14 cellular contexts compared by ENCODE assay signal in the genomic region with DNA sequence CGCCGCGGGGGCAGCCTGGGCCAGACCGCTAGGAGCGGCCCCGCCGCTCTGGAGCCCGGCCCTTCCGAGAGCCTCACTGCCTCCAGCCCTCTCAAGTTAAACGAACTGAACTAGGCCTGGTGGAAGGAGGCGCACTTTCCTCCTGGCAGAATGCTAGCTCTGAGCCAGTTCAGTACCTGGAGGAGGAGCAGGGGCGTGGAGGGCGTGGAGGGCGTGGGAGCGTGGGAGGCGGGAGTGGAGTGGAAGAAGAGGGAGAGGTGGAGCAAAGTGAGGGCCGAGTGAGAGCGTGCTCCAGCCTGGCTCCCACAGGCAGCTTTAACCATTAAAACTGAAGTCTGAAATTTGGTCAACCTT. TPM values are rescaled to one million over a fixed set of nuclear protein-coding genes. Genes with fewer than 3 reads are reported as not detected.
DNase-seq lines count a peak whose midpoint lies in the region; ATAC-seq, FAIRE-seq and TF ChIP-seq lines count a peak whose summit lies in the region.
"Had no signal": no experiment of that assay in that cellular context is flagged by ENCODE, and none has a peak within 500 bp of the region (broad histone marks: within the 10 kb centered on the region; RNA-seq: fewer than 3 reads in every experiment).

No MANE protein-coding gene starts in this region.

- 85% methylated on average over 9 of the region's 18 CpGs; no CpG with 5 or more reads in 1 of the 2 experiments for WGBS in H1 (ENCODE audit: extremely low coverage in 1 of 2, insufficient coverage in 1 of 2, insufficient read length in 1 of 2, insufficient replicate concordance in 2 of 2, low coverage in 1 of 2, low lambda C conversion rate in 2 of 2, missing lambda C conversion rate in 1 of 2), 2 experiments

- H3K4me3 ChIP-seq in HUES6 (ENCODE audit: low read depth, low read length) (no peak overlapping the region), H1 (ENCODE audit: extremely low read depth in 1 of 4, insufficient read depth in 2 of 4, low read depth in 3 of 4, low read length in 4 of 4) (no peak overlapping the region), osteoblast (ENCODE audit: insufficient read depth, low read length) (no peak overlapping the region)
- H3K4me3 ChIP-seq: HAP-1 had no signal

- H2BK5ac ChIP-seq in H1 (ENCODE audit: low read depth, low read length): no peak overlapping the region

- no peak for TF ChIP-seq EP300 in H1 (IDR thresholded peaks at IDR 0.05; ENCODE audit: borderline replicate concordance in 1 of 2, low read depth in 2 of 2, low read length in 2 of 2)

- no peak for FAIRE-seq in H1 (lab: Jason Lieb, UNC)

- no peak overlapping the region for H2BK120ac ChIP-seq in H1 (replicated peaks; ENCODE audit: low read depth, low read length)

- POLR2A ChIA-PET in H1 (lab: Charles Lee; ENCODE audit: partially characterized antibody): interaction anchor here (1.3 to 1.9 kb wide), 5 partner anchors 11 to 115 kb away, joined by 3 to 5 read pairs (median 3); partner anchors contain the start of genes DHRS1 and NOP9

- H3K27me3 ChIP-seq in HUES6 (ENCODE audit: control insufficient read depth, insufficient read depth, low read length): peaks cover 24% of the 10 kb centered on the region
- H3K27me3 ChIP-seq in H1 (replicated peaks in 1 of 4; ENCODE audit: control insufficient read depth in 3 of 4, extremely low read depth in 1 of 4, insufficient read depth in 3 of 4, low read length in 3 of 4): peaks cover 0 to 42% (median 31%) of the 10 kb centered on the region in 4 experiments; a peak in 6 of 7 replicates
- peaks cover 7% of the 10 kb centered on the region for H3K27me3 ChIP-seq in osteoblast (ENCODE audit: insufficient read depth, low read length)

- H2AFZ ChIP-seq in H1 (ENCODE audit: low read length) (no peak overlapping the region), osteoblast (ENCODE audit: low read length) (no peak overlapping the region)

- H3K27ac ChIP-seq in HUES6 (ENCODE audit: low read depth, low read length): no peak overlapping the region
- no peak overlapping the region for H3K27ac ChIP-seq in H1 (ENCODE audit: low read depth, low read length)
- H3K27ac ChIP-seq in osteoblast (ENCODE audit: low read depth, low read length): no peak overlapping the region
- H3K27ac ChIP-seq: HL-60 had no signal

- H3K4me1 ChIP-seq in HUES6 (ENCODE audit: control insufficient read depth, insufficient read depth, low read length): peaks cover 6% of the 10 kb centered on the region; the same call in 1 of the 2 replicates
- H3K4me1 ChIP-seq in H1 (replicated peaks in 1 of 4; ENCODE audit: control insufficient read depth in 3 of 4, insufficient read depth in 4 of 4, low read length in 3 of 4): no peaks in the 10 kb centered on the region; a peak in 2 of 7 replicates
- H3K4me1 ChIP-seq in osteoblast (ENCODE audit: insufficient read depth, low read length): peaks cover 14% of the 10 kb centered on the region
- H3K4me1 ChIP-seq: HAP-1 had no signal

- H3K4me2 ChIP-seq in H1 (ENCODE audit: insufficient read depth in 1 of 2, low read depth in 2 of 2, low read length in 2 of 2) (peak overlapping the region in 1 of 2 experiments; percentile 17; a peak in 1 of 4 replicates), osteoblast (ENCODE audit: insufficient read depth, low read length) (no peak overlapping the region)

- H4K91ac ChIP-seq in H1 (replicated peaks; ENCODE audit: insufficient read length, low read length): no peak overlapping the region

- H3K9ac ChIP-seq in HUES6 (ENCODE audit: low read length) (peak overlapping the region; percentile 20), H1 (replicated peaks in 1 of 4; ENCODE audit: extremely low read depth in 1 of 4, low read depth in 3 of 4, low read length in 3 of 4) (no peak overlapping the region; a peak in 1 of 7 replicates)

- no peak for ATAC-seq in HG03565 (IDR thresholded peaks at IDR 0.05; ENCODE audit: unreplicated experiment)

- H4K8ac ChIP-seq in H1 (ENCODE audit: extremely low read depth, insufficient read depth, low read length): peak overlapping the region; percentile 86

- TF ChIP-seq RAD21 in H1 (IDR thresholded peaks at IDR 0.05 in 1 of 2, conservative IDR thresholded peaks at IDR 0.05 in 1 of 2; ENCODE audit: low read depth in 2 of 2, low read length in 2 of 2): no peak

- H3K79me2 ChIP-seq in H1 (ENCODE audit: control insufficient read depth in 1 of 2, insufficient read depth in 2 of 2, low read length in 2 of 2): no peaks in the 10 kb centered on the region
- H3K79me2 ChIP-seq in osteoblast (ENCODE audit: insufficient read depth, low read length): no peaks in the 10 kb centered on the region

- no peak overlapping the region for H3K4ac ChIP-seq in H1 (replicated peaks; ENCODE audit: insufficient read length, low read depth, low read length)

- H3K9me3 ChIP-seq in HUES6 (ENCODE audit: control insufficient read depth, insufficient read depth, low read depth, low read length) (no peaks in the 10 kb centered on the region), H1 (ENCODE audit: insufficient read depth in 2 of 2, low read depth in 1 of 2, low read length in 1 of 2) (no peaks in the 10 kb centered on the region; a peak in 1 of 4 replicates), osteoblast (ENCODE audit: low read depth, low read length) (no peaks in the 10 kb centered on the region)
- H3K9me3 ChIP-seq: HAP-1 had no signal

- H2BK20ac ChIP-seq in H1 (ENCODE audit: low read length): no peak overlapping the region

- no peaks in the 10 kb centered on the region for H3K23me2 ChIP-seq in H1 (ENCODE audit: low read depth, low read length)

- H3K18ac ChIP-seq in H1 (ENCODE audit: extremely low read depth, low read length): no peak overlapping the region

- H2BK15ac ChIP-seq in H1 (ENCODE audit: low read length): no peak overlapping the region

- no peaks in the 10 kb centered on the region for H3K79me1 ChIP-seq in H1 (ENCODE audit: low read depth, low read length)

- no peak overlapping the region for H3K14ac ChIP-seq in H1 (ENCODE audit: insufficient read length)

- no peak for TF ChIP-seq POLR2A in H1 (IDR thresholded peaks at IDR 0.05; ENCODE audit: control extremely low read depth in 1 of 2, low read depth in 2 of 2, low read length in 2 of 2)

- CTCF ChIA-PET in H1 (lab: Charles Lee; ENCODE audit: partially characterized antibody): interaction anchor here (1.2 to 27.8 kb wide), 7 partner anchors 9 to 111 kb away, joined by 3 to 664 read pairs (median 8); partner anchors contain the start of genes ADCY4, CBLN3, CIDEB and KHNYN

- peaks cover 5% of the 10 kb centered on the region; the same call in 1 of the 2 replicates for H3K36me3 ChIP-seq in HUES6 (ENCODE audit: control insufficient read depth, insufficient read depth, low read length)
- no peaks in the 10 kb centered on the region for H3K36me3 ChIP-seq in H1 (ENCODE audit: control insufficient read depth in 2 of 4, insufficient read depth in 4 of 4, low read length in 3 of 4)
- no peaks in the 10 kb centered on the region for H3K36me3 ChIP-seq in osteoblast (ENCODE audit: insufficient read depth, low read length)

- H2BK12ac ChIP-seq in H1 (ENCODE audit: low read depth, low read length): peak overlapping the region; percentile 56; the same call in 1 of the 2 replicates

- DNase-seq in H1 (ENCODE audit: low read depth in 1 of 2, low spot score in 2 of 2): no peak
- DNase-seq in osteoblast (ENCODE audit: insufficient read length, low spot score, missing footprints): peak; percentile 73
- no peak for DNase-seq in KBM-7
- no peak for DNase-seq in activated naive CD4-positive, alpha-beta T cell treated with anti-CD3 and anti-CD28 coated beads, Interleukin-2, amount 50 U/mL, for 16 hours
- DNase-seq: DMS 273 treated with DMSO at 0.1 percent for 48 hours; dorsolateral prefrontal cortex; NCI-H1930; NCI-H82; stimulated activated CD4-positive, alpha-beta T cell treated with anti-CD3 and anti-CD28 coated beads, Interleukin-2, amount 100 ng/mL, for 48 hours; T1000 had no signal

- no peak overlapping the region for H3K23ac ChIP-seq in H1 (ENCODE audit: insufficient read length)

- H4K20me1 ChIP-seq in H1 (replicated peaks in 1 of 2; ENCODE audit: control insufficient read depth in 1 of 2, insufficient read depth in 2 of 2, low read length in 2 of 2) (peaks cover 0 to 2% of the 10 kb centered on the region in 2 experiments), osteoblast (ENCODE audit: insufficient read depth, low read length) (no peaks in the 10 kb centered on the region)

- H2AK5ac ChIP-seq in H1 (ENCODE audit: low read depth, low read length): no peak overlapping the region

- TF ChIP-seq CTCF in H1 (IDR thresholded peaks at IDR 0.05; ENCODE audit: control extremely low read depth in 1 of 3, insufficient read depth in 1 of 3, low read depth in 1 of 3, low read length in 3 of 3) (no peak), osteoblast (IDR thresholded peaks at IDR 0.05; ENCODE audit: extremely low read depth, low read depth, low read length) (no peak)

- in situ Hi-C loops in KBM-7 (cut with MboI; ENCODE audit: low pct_unique_long_range_greater_than_20kb, low sequenced_read_pairs): no loop called here

- H4K5ac ChIP-seq in H1 (ENCODE audit: insufficient read length, low read depth, low read length): no peak overlapping the region

- H3K56ac ChIP-seq in H1 (replicated peaks; ENCODE audit: insufficient read length, low read depth, low read length): no peak overlapping the region

RNA-seq across cellular contexts. Expression of gene LTB4R, which starts 5.3 kb away (rescaled TPM):
- 4.1 and 6.8 TPM in 2 replicates for total RNA-seq in H1 (2021; fragmentation: NEBNext Ultra II Directional; extraction: Animal tissue kit (Norgen Biotek cat#: 25700))
- 6.7 and 9.7 TPM in 2 replicates for polyA plus RNA-seq in H1 (2011; rRNA removed)
- 9.0 TPM for polyA plus RNA-seq in H1 (2011; cell fraction: cytosol; rRNA removed)
- polyA plus RNA-seq in H1 (2011; cell fraction: nucleus; rRNA removed): 70.2 TPM
- 7.9 to 10.8 TPM (median 9.6 TPM) in 4 replicates for polyA plus RNA-seq in H1 (2012, experiment 1 of 2)
- 2.2 TPM for polyA plus RNA-seq in H1 (2012, experiment 2 of 2)
- polyA plus RNA-seq in H1 (2013, experiment 1 of 2): 4.9 TPM
- polyA plus RNA-seq in H1 (2013, experiment 2 of 2): 4.3 TPM
- 2.8 and 8.7 TPM in 2 replicates for polyA minus RNA-seq in H1 (2011; rRNA and poly(A)+ RNA removed)
- polyA minus RNA-seq in H1 (2011; cell fraction: cytosol; rRNA and poly(A)+ RNA removed): 1.4 TPM
- 12.2 TPM for polyA minus RNA-seq in H1 (2011; cell fraction: nucleus; rRNA and poly(A)+ RNA removed)
- total RNA-seq in osteoblast: 1.2 and 1.8 TPM in 2 replicates

RNA-seq across cellular contexts. Expression of gene LTB4R2, which starts 6.6 kb away (rescaled TPM):
- 6.7 and 7.0 TPM in 2 replicates for total RNA-seq in H1 (2021; fragmentation: NEBNext Ultra II Directional; extraction: Animal tissue kit (Norgen Biotek cat#: 25700))
- polyA plus RNA-seq in H1 (2011; rRNA removed): 5.3 and 9.8 TPM in 2 replicates
- polyA plus RNA-seq in H1 (2011; cell fraction: cytosol; rRNA removed): 7.5 TPM
- 52.3 TPM for polyA plus RNA-seq in H1 (2011; cell fraction: nucleus; rRNA removed)
- polyA plus RNA-seq in H1 (2012, experiment 1 of 2): 5.3 to 9.0 TPM (median 7.0 TPM) in 4 replicates
- polyA plus RNA-seq in H1 (2012, experiment 2 of 2): 1.1 TPM
- polyA plus RNA-seq in H1 (2013, experiment 1 of 2): 3.7 TPM
- polyA plus RNA-seq in H1 (2013, experiment 2 of 2): 3.1 TPM
- 4.1 TPM in 2 replicates for polyA minus RNA-seq in H1 (2011; rRNA and poly(A)+ RNA removed)
- polyA minus RNA-seq in H1 (2011; cell fraction: cytosol; rRNA and poly(A)+ RNA removed): 4.5 TPM
- 20.5 TPM for polyA minus RNA-seq in H1 (2011; cell fraction: nucleus; rRNA and poly(A)+ RNA removed)
- 4.7 and 5.1 TPM in 2 replicates for total RNA-seq in osteoblast

RNA-seq across cellular contexts. Expression of gene CIDEB, which starts 8.8 kb away (rescaled TPM):
- total RNA-seq in H1 (2021; fragmentation: NEBNext Ultra II Directional; extraction: Animal tissue kit (Norgen Biotek cat#: 25700)): not detected in 2 replicates
- 0.09 and 0.11 TPM in 2 replicates for polyA plus RNA-seq in H1 (2011; rRNA removed)
- polyA plus RNA-seq in H1 (2011; cell fraction: cytosol; rRNA removed): 0.08 TPM
- polyA plus RNA-seq in H1 (2011; cell fraction: nucleus; rRNA removed): 0.11 TPM
- 0.21 TPM in 1 of 4 replicates, not detected in the others for polyA plus RNA-seq in H1 (2012, experiment 1 of 2)
- polyA plus RNA-seq in H1 (2012, experiment 2 of 2): not detected
- not detected for polyA plus RNA-seq in H1 (2013, experiment 1 of 2)
- polyA plus RNA-seq in H1 (2013, experiment 2 of 2): not detected
- not detected in 2 replicates for polyA minus RNA-seq in H1 (2011; rRNA and poly(A)+ RNA removed)
- not detected for polyA minus RNA-seq in H1 (2011; cell fraction: cytosol; rRNA and poly(A)+ RNA removed)
- polyA minus RNA-seq in H1 (2011; cell fraction: nucleus; rRNA and poly(A)+ RNA removed): not detected
- 0.36 and 0.59 TPM in 2 replicates for total RNA-seq in osteoblast

RNA-seq across cellular contexts. Expression of gene NOP9, which starts 16.9 kb away (rescaled TPM):
- total RNA-seq in H1 (2021; fragmentation: NEBNext Ultra II Directional; extraction: Animal tissue kit (Norgen Biotek cat#: 25700)): 34.8 and 39.3 TPM in 2 replicates
- polyA plus RNA-seq in H1 (2011; rRNA removed): 17.8 and 22.4 TPM in 2 replicates
- polyA plus RNA-seq in H1 (2011; cell fraction: cytosol; rRNA removed): 19.2 TPM
- 55.9 TPM for polyA plus RNA-seq in H1 (2011; cell fraction: nucleus; rRNA removed)
- polyA plus RNA-seq in H1 (2012, experiment 1 of 2): 21.6 to 29.6 TPM (median 27.0 TPM) in 4 replicates
- 15.7 TPM for polyA plus RNA-seq in H1 (2012, experiment 2 of 2)
- 13.9 TPM for polyA plus RNA-seq in H1 (2013, experiment 1 of 2)
- 13.1 TPM for polyA plus RNA-seq in H1 (2013, experiment 2 of 2)
- polyA minus RNA-seq in H1 (2011; rRNA and poly(A)+ RNA removed): 42.1 and 51.6 TPM in 2 replicates
- polyA minus RNA-seq in H1 (2011; cell fraction: cytosol; rRNA and poly(A)+ RNA removed): 26.5 TPM
- 34.7 TPM for polyA minus RNA-seq in H1 (2011; cell fraction: nucleus; rRNA and poly(A)+ RNA removed)
- 17.4 and 21.0 TPM in 2 replicates for total RNA-seq in osteoblast

RNA-seq across cellular contexts. Expression of gene DHRS1, which starts 17.0 kb away (rescaled TPM):
- total RNA-seq in H1 (2021; fragmentation: NEBNext Ultra II Directional; extraction: Animal tissue kit (Norgen Biotek cat#: 25700)): 8.8 and 13.4 TPM in 2 replicates
- 31.7 and 40.2 TPM in 2 replicates for polyA plus RNA-seq in H1 (2011; rRNA removed)
- 25.9 TPM for polyA plus RNA-seq in H1 (2011; cell fraction: cytosol; rRNA removed)
- polyA plus RNA-seq in H1 (2011; cell fraction: nucleus; rRNA removed): 52.3 TPM
- 16.4 to 20.6 TPM (median 17.5 TPM) in 4 replicates for polyA plus RNA-seq in H1 (2012, experiment 1 of 2)
- 21.3 TPM for polyA plus RNA-seq in H1 (2012, experiment 2 of 2)
- polyA plus RNA-seq in H1 (2013, experiment 1 of 2): 11.8 TPM
- 9.3 TPM for polyA plus RNA-seq in H1 (2013, experiment 2 of 2)
- 16.3 and 19.2 TPM in 2 replicates for polyA minus RNA-seq in H1 (2011; rRNA and poly(A)+ RNA removed)
- 9.1 TPM for polyA minus RNA-seq in H1 (2011; cell fraction: cytosol; rRNA and poly(A)+ RNA removed)
- 21.4 TPM for polyA minus RNA-seq in H1 (2011; cell fraction: nucleus; rRNA and poly(A)+ RNA removed)
- total RNA-seq in osteoblast: 9.8 and 13.6 TPM in 2 replicates
